In genomic region chr1:35190784-35191183, GRCh38 we compare ENCODE assay signal across 8 cellular contexts. TPM values are rescaled to one million over a fixed set of nuclear protein-coding genes. Genes with fewer than 3 reads are reported as not detected.
DNase-seq lines count a peak whose midpoint lies in the region; ATAC-seq and TF ChIP-seq lines count a peak whose summit lies in the region.

No MANE protein-coding gene starts in this region.

- H3K18ac ChIP-seq in IMR-90 (ENCODE audit: low read depth, low read length), result no peak overlapping the region

- H3K27ac ChIP-seq in IMR-90 (ENCODE audit: insufficient read depth, low read length) (no peak overlapping the region), muscle layer of duodenum (ENCODE audit: low read length) (peak overlapping the region; percentile 92)

- H3K56ac ChIP-seq in IMR-90 (ENCODE audit: extremely low read depth, insufficient read depth, low read length), result no peak overlapping the region; the same call in 1 of the 2 replicates

- POLR2A ChIA-PET in IMR-90 (lab: Charles Lee; ENCODE audit: unreplicated experiment), result interaction anchor here (0.6 kb wide), 1 partner anchor 146 kb away, joined by 5 read pairs; no protein-coding TSS in a partner anchor

- no peak overlapping the region for H3K4ac ChIP-seq in IMR-90 (ENCODE audit: low read depth, low read length)

- H2AK9ac ChIP-seq in IMR-90 (replicated peaks; ENCODE audit: low read depth, low read length, poor library complexity), result no peak overlapping the region

- H3K36me3 Mint-ChIP-seq in central memory CD8-positive, alpha-beta T cell (ENCODE audit: insufficient read depth), result peaks cover 72% of the 10 kb centered on the region

- H3K27me3 ChIP-seq in IMR-90 (ENCODE audit: control insufficient read depth, insufficient read depth, low read length) (no peaks in the 10 kb centered on the region), muscle layer of duodenum (ENCODE audit: low read depth, low read length) (no peaks in the 10 kb centered on the region)

- peaks cover 2% of the 10 kb centered on the region; the same call in 1 of the 2 replicates for H3K9me1 ChIP-seq in IMR-90 (ENCODE audit: insufficient read depth, low read length)

- H2AFZ ChIP-seq in IMR-90 (replicated peaks; ENCODE audit: low read length, poor library complexity), result no peak overlapping the region

- H3K36me3 ChIP-seq in IMR-90 (ENCODE audit: control insufficient read depth, insufficient read depth, low read length), result peaks cover 51% of the 10 kb centered on the region
- peaks cover 55 to 56% of the 10 kb centered on the region in 2 donors for H3K36me3 ChIP-seq in muscle layer of duodenum (ENCODE audit: control insufficient read depth in 1 of 2, insufficient read depth in 2 of 2, low read length in 2 of 2)

- H4K5ac ChIP-seq in IMR-90 (ENCODE audit: low read depth, low read length), result no peak overlapping the region

- in situ Hi-C loops in IMR-90 (cut with MboI; ENCODE audit: low sequenced_read_pairs), result loop anchor here (10.0 kb wide), 2 partner anchors 104 to 374 kb away; no protein-coding TSS in a partner anchor

- peak overlapping the region; percentile 33 for H3K23ac ChIP-seq in IMR-90 (ENCODE audit: low read depth, low read length)

- dilution Hi-C loops in IMR-90 (cut with HindIII; ENCODE audit: low sequenced_read_pairs, unreplicated experiment), result no loop called here

- CTCF ChIA-PET in IMR-90 (lab: Yijun Ruan, JAX), result interaction anchor here (1.0 to 1.3 kb wide), 3 partner anchors 8 to 12 kb away, joined by 3 to 5 read pairs (median 3); no protein-coding TSS in a partner anchor

- H3K4me3 ChIP-seq in AG09309 (ENCODE audit: control insufficient read depth, low read depth, low read length) (peak overlapping the region; percentile 77), IMR-90 (ENCODE audit: insufficient read depth, low read depth, low read length) (peak overlapping the region; percentile 74), muscle layer of duodenum (ENCODE audit: low read depth in 1 of 2, low read length in 2 of 2) (peak overlapping the region; percentile 95 to 99)

- H4K91ac ChIP-seq in IMR-90 (ENCODE audit: insufficient read depth, low read depth, low read length), result no peak overlapping the region

- H4K20me1 ChIP-seq in IMR-90 (ENCODE audit: insufficient read depth, low read length), result peaks cover 61% of the 10 kb centered on the region

- H2BK5ac ChIP-seq in IMR-90 (ENCODE audit: low read depth, low read length, poor library complexity, severe bottlenecking), result no peak overlapping the region

- H4K8ac ChIP-seq in IMR-90 (ENCODE audit: low read depth in 2 of 2, low read length in 2 of 2), result no peak overlapping the region

- H3K9me3 ChIP-seq in IMR-90 (ENCODE audit: control insufficient read depth, insufficient read depth, low read length) (no peaks in the 10 kb centered on the region), muscle layer of duodenum (ENCODE audit: control insufficient read depth in 1 of 2, low read length in 2 of 2) (no peaks in the 10 kb centered on the region)

- peak overlapping the region; percentile 92 for H3K27ac Mint-ChIP-seq in central memory CD8-positive, alpha-beta T cell (ENCODE audit: low read depth)

- H3K4me1 ChIP-seq in IMR-90 (ENCODE audit: control insufficient read depth, insufficient read depth, low read length) (peaks cover 5% of the 10 kb centered on the region), muscle layer of duodenum (ENCODE audit: control insufficient read depth in 1 of 2, insufficient read depth in 2 of 2, low read length in 2 of 2) (peaks cover 19 to 50% of the 10 kb centered on the region in 2 donors)

- H3K14ac ChIP-seq in IMR-90 (replicated peaks; ENCODE audit: low read depth, low read length), result peak overlapping the region; percentile 38; the same call in 1 of the 2 replicates

- intact Hi-C loops in IMR-90 (cut with micrococcal nuclease), result no loop called here
- intact Hi-C loops in left colon (cut with DNase I, micrococcal nuclease), result no loop called here

- no peak for DNase-seq in AG09309 (ENCODE audit: low read depth)
- no peak for DNase-seq in IMR-90
- no peak for DNase-seq in central memory CD8-positive, alpha-beta T cell (ENCODE audit: low spot score in 2 of 2)
- DNase-seq in KG1 (lab: John Stamatoyannopoulos, UW), result no peak
- DNase-seq in middle frontal gyrus (ENCODE audit: extremely low spot score, low spot score), result no peak
- DNase-seq in left colon, result no peak

- H3K27me3 Mint-ChIP-seq in central memory CD8-positive, alpha-beta T cell, result no peaks in the 10 kb centered on the region

- H2BK15ac ChIP-seq in IMR-90 (ENCODE audit: low read depth, low read length), result no peak overlapping the region

- H3K4me2 ChIP-seq in IMR-90 (ENCODE audit: low read depth, low read length), result peak overlapping the region; percentile 90

- peak overlapping the region; percentile 38 for H3K9ac ChIP-seq in IMR-90 (ENCODE audit: low read depth, low read length)

- no peak overlapping the region for H2AK5ac ChIP-seq in IMR-90 (ENCODE audit: low read depth, low read length)

- WGBS in IMR-90 (ENCODE audit: extremely low coverage in 2 of 2, insufficient read length in 1 of 2), 2 experiments, result 0% methylated on average over 3 of the region's 6 CpGs; no CpG with 5 or more reads in 1 of the 2 experiments

- no peak for TF ChIP-seq RAD21 in IMR-90 (IDR thresholded peaks at IDR 0.05; ENCODE audit: low read length)

- H3K4me1 Mint-ChIP-seq in central memory CD8-positive, alpha-beta T cell, result peaks cover 55% of the 10 kb centered on the region

- TF ChIP-seq CTCF in AG09309 (IDR thresholded peaks at IDR 0.05; ENCODE audit: control insufficient read depth, insufficient read depth, low read depth, low read length, missing control alignments) (no peak), IMR-90 (conservative IDR thresholded peaks at IDR 0.05; ENCODE audit: low read depth, low read length) (no peak)

- no peak for ATAC-seq in IMR-90 (ENCODE audit: low read depth)
- no peak for ATAC-seq in central memory CD8-positive, alpha-beta T cell (replicated peaks; ENCODE audit: extremely low read depth, poor library complexity, severe bottlenecking)
- ATAC-seq in HG03521 (IDR thresholded peaks at IDR 0.05; ENCODE audit: unreplicated experiment), result no peak
- ATAC-seq in left colon, result no peak

- BruUV-seq in IMR-90 (replicated peaks; lab: Mats Ljungman, UMichigan), result no TSS peak

- peaks cover 10 to 35% of the 10 kb centered on the region in 2 experiments for H3K79me1 ChIP-seq in IMR-90 (ENCODE audit: low read depth in 1 of 2, low read length in 2 of 2)

- no peak overlapping the region for H2BK120ac ChIP-seq in IMR-90 (ENCODE audit: low read depth, low read length)

- peak overlapping the region; percentile 86 for H3K4me3 Mint-ChIP-seq in central memory CD8-positive, alpha-beta T cell

- no peaks in the 10 kb centered on the region for H3K9me3 Mint-ChIP-seq in central memory CD8-positive, alpha-beta T cell

- H2BK20ac ChIP-seq in IMR-90 (ENCODE audit: low read depth, low read length), result no peak overlapping the region

- TF ChIP-seq POLR2A in IMR-90 (IDR thresholded peaks at IDR 0.05; ENCODE audit: low read depth, low read length), result no peak

TF ChIP-seq in IMR-90, 13 proteins besides CTCF, POLR2A, EP300 and RAD21:
- 0 out of 2 replicates have a peak, but pooled peaks have one; percentile 51 for TF ChIP-seq MXI1 (IDR thresholded peaks at IDR 0.05; ENCODE audit: borderline replicate concordance, low read depth, low read length)
- TF ChIP-seq MAFK (IDR thresholded peaks at IDR 0.05; ENCODE audit: low read depth, low read length), result no peak
- no peak for TF ChIP-seq ELK1 (IDR thresholded peaks at IDR 0.05; ENCODE audit: borderline replicate concordance, low read depth, low read length)
- TF ChIP-seq RFX5 (IDR thresholded peaks at IDR 0.05; ENCODE audit: low read depth, low read length), result no peak
- TF ChIP-seq SMC3 (IDR thresholded peaks at IDR 0.05; ENCODE audit: low read depth, low read length), result no peak

RNA-seq across cellular contexts. Expression of gene SFPQ, which starts 2.2 kb away (rescaled TPM):
- total RNA-seq in IMR-90 (2012; rRNA removed) (53.9 and 121 TPM in 2 replicates), left colon (100 to 1,000 TPM; 139 to 170 TPM)
- 91.4 and 121 TPM in 2 replicates for polyA plus RNA-seq in IMR-90 (2012; rRNA removed)
- polyA plus RNA-seq in IMR-90 (2012; cell fraction: cytosol; rRNA removed), result 25.7 and 28.4 TPM in 2 replicates
- 122 and 444 TPM in 2 replicates for polyA plus RNA-seq in IMR-90 (2012; cell fraction: nucleus; rRNA removed; ENCODE audit: low replicate concordance)
